1 cellular context compared by ENCODE assay signal in the genomic region with DNA sequence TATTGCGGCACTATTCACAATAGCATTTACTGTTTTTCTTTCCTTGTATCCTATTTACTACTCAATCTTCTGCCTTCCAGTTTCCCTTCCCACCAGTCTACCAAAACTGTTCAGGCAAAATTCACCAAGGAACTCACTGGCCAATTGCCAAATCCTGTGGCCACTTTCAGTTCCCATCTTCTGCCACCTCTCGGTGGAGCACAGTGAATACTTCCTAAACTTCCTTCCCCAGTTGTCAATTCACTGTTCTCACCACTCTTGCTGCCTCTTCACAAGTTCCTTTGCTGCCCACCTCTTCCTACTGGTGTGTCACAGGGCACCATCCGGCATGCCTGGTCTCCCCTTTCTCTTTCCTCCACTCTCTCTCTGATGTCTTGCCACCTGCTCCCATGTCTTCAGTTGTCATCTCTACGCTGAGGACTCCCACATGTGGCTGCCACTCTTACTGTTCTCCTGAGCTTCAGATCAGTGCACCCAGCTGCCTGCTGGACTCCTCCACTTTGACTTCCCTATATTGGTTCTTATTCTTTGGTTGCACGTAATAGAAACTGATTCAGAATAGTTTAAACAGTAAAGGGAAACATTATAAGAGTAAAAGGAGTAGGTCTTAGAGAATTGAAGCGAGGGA.
TF ChIP-seq lines count a peak whose summit lies in the region.

No MANE protein-coding gene starts in this region.

TF ChIP-seq in HepG2, 621 proteins besides CTCF, POLR2A, EP300 and RAD21:
- TF ChIP-seq, protein P1, sequence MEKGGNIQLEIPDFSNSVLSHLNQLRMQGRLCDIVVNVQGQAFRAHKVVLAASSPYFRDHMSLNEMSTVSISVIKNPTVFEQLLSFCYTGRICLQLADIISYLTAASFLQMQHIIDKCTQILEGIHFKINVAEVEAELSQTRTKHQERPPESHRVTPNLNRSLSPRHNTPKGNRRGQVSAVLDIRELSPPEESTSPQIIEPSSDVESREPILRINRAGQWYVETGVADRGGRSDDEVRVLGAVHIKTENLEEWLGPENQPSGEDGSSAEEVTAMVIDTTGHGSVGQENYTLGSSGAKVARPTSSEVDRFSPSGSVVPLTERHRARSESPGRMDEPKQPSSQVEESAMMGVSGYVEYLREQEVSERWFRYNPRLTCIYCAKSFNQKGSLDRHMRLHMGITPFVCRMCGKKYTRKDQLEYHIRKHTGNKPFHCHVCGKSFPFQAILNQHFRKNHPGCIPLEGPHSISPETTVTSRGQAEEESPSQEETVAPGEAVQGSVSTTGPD (CRISPR knock-in tag; IDR thresholded peaks at IDR 0.05), result no peak
- TF ChIP-seq KDM2A (CRISPR knock-in tag; IDR thresholded peaks at IDR 0.05; ENCODE audit: borderline replicate concordance, low read depth) (no peak), ZNF230 (CRISPR knock-in tag; IDR thresholded peaks at IDR 0.05) (no peak)
- TF ChIP-seq, protein P2, sequence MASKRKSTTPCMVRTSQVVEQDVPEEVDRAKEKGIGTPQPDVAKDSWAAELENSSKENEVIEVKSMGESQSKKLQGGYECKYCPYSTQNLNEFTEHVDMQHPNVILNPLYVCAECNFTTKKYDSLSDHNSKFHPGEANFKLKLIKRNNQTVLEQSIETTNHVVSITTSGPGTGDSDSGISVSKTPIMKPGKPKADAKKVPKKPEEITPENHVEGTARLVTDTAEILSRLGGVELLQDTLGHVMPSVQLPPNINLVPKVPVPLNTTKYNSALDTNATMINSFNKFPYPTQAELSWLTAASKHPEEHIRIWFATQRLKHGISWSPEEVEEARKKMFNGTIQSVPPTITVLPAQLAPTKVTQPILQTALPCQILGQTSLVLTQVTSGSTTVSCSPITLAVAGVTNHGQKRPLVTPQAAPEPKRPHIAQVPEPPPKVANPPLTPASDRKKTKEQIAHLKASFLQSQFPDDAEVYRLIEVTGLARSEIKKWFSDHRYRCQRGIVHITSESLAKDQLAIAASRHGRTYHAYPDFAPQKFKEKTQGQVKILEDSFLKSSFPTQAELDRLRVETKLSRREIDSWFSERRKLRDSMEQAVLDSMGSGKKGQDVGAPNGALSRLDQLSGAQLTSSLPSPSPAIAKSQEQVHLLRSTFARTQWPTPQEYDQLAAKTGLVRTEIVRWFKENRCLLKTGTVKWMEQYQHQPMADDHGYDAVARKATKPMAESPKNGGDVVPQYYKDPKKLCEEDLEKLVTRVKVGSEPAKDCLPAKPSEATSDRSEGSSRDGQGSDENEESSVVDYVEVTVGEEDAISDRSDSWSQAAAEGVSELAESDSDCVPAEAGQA (IDR thresholded peaks at IDR 0.05; ENCODE audit: low read depth), result no peak
- TF ChIP-seq, protein P2 (CRISPR knock-in tag; IDR thresholded peaks at IDR 0.05; ENCODE audit: borderline replicate concordance), result no peak
- TF ChIP-seq, protein P3, sequence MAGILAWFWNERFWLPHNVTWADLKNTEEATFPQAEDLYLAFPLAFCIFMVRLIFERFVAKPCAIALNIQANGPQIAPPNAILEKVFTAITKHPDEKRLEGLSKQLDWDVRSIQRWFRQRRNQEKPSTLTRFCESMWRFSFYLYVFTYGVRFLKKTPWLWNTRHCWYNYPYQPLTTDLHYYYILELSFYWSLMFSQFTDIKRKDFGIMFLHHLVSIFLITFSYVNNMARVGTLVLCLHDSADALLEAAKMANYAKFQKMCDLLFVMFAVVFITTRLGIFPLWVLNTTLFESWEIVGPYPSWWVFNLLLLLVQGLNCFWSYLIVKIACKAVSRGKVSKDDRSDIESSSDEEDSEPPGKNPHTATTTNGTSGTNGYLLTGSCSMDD (CRISPR knock-in tag; IDR thresholded peaks at IDR 0.05), result no peak
